ENCODE assay signal across 10 cellular contexts in genomic region chr17:30229971-30230370, GRCh38. TPM values are rescaled to one million over a fixed set of nuclear protein-coding genes. Genes with fewer than 3 reads are reported as not detected.
A peak's percentile ranks its signal among the peaks of the same experiment; 100 is the strongest.
DNase-seq lines count a peak whose midpoint lies in the region; ATAC-seq, FAIRE-seq and TF ChIP-seq lines count a peak whose summit lies in the region.
"Not testable (repeated sequence)": the region's sequence is repeated elsewhere in the genome, so short reads cannot be mapped to it uniquely, and the experiment has no call there.
"Had no signal": no experiment of that assay in that cellular context is flagged by ENCODE, and none has a peak within 500 bp of the region (broad histone marks: within the 10 kb centered on the region; RNA-seq: fewer than 3 reads in every experiment).

No MANE protein-coding gene starts in this region.

- H3K9me3 ChIP-seq in Karpas-422 (ENCODE audit: low read length); K562 (replicated peaks; ENCODE audit: control insufficient read depth, insufficient read depth, low read depth, low read length); neutrophil: not testable (repeated sequence)

- TF ChIP-seq CTCF in K562 (IDR thresholded peaks at IDR 0.05 in 2 of 3, conservative IDR thresholded peaks at IDR 0.05 in 1 of 3; ENCODE audit: insufficient read depth in 2 of 3, low read depth in 1 of 3, low read length in 3 of 3); neutrophil (IDR thresholded peaks at IDR 0.05): not testable (repeated sequence)

- H3K4me2 ChIP-seq in Karpas-422 (ENCODE audit: low read depth, low read length, poor library complexity, severe bottlenecking): peak overlapping the region; percentile 42
- H3K4me2 ChIP-seq in K562 (ENCODE audit: insufficient read depth, low read length): not testable (repeated sequence)

- H3K4me3 ChIP-seq in Karpas-422 (ENCODE audit: low read length); K562; neutrophil (ENCODE audit: low read depth in 1 of 2, low read length in 1 of 2): not testable (repeated sequence)

- not testable (repeated sequence) for TF ChIP-seq RAD21 in K562 (CRISPR knock-in tag; conservative IDR thresholded peaks at IDR 0.05 in 1 of 2, IDR thresholded peaks at IDR 0.05 in 1 of 2)

- peak overlapping the region; percentile 98 for H2AFZ ChIP-seq in Karpas-422 (ENCODE audit: low read length)
- not testable (repeated sequence) for H2AFZ ChIP-seq in K562 (ENCODE audit: low read depth, low read length)

- not testable (repeated sequence) for H4K20me1 ChIP-seq in Karpas-422 (ENCODE audit: insufficient read depth, low read depth, low read length); K562 (replicated peaks; ENCODE audit: control insufficient read depth, insufficient read depth, low read length)

- in situ Hi-C loops in K562 (cut with MboI): not testable (repeated sequence)

- intact Hi-C loops in K562 (cut with micrococcal nuclease): not testable (repeated sequence)

- ATAC-seq in K562: not testable (repeated sequence)

- BruUV-seq in K562 (replicated peaks; lab: Mats Ljungman, UMichigan): not testable (repeated sequence)

- H3K9me1 ChIP-seq in K562 (ENCODE audit: control insufficient read depth, insufficient read depth, low read length): not testable (repeated sequence)

- H3K27me3 ChIP-seq in Karpas-422 (ENCODE audit: low read length): not testable (repeated sequence)
- H3K27me3 ChIP-seq in K562 (ENCODE audit: control insufficient read depth in 2 of 2, insufficient read depth in 2 of 2, low read length in 2 of 2) (peaks cover 40 to 53% of the 10 kb centered on the region in 2 experiments), neutrophil (peaks cover 30% of the 10 kb centered on the region)

- not testable (repeated sequence) for TF ChIP-seq POLR2A in K562 (conservative IDR thresholded peaks at IDR 0.05)

- FAIRE-seq in K562 (lab: Jason Lieb, UNC): not testable (repeated sequence)

- not testable (repeated sequence) for H3K36me3 ChIP-seq in Karpas-422 (ENCODE audit: insufficient read depth, low read length); K562 (ENCODE audit: control insufficient read depth, insufficient read depth, low read length); neutrophil

- not testable (repeated sequence) for H3K27ac ChIP-seq in Karpas-422 (ENCODE audit: low read length); K562 (ENCODE audit: extremely low read depth, low read depth, low read length)
- peak overlapping the region; percentile 83 for H3K27ac ChIP-seq in neutrophil

- H3K9me2 ChIP-seq in Karpas-422 (replicated peaks; ENCODE audit: insufficient read depth, low read length): not testable (repeated sequence)

- whole genome bisulfite sequencing in K562 (ENCODE audit: insufficient coverage, low coverage, missing lambda C conversion rate): 0% methylated on average over 2 of the region's 3 CpGs

- TF ChIP-seq EP300 in K562 (IDR thresholded peaks at IDR 0.05; ENCODE audit: low read length): not testable (repeated sequence)

- POLR2A ChIA-PET in K562 (lab: Yijun Ruan, JAX): interaction anchor here (1.3 kb wide), 1 partner anchor 12 kb away, joined by 3 read pairs; no protein-coding TSS in a partner anchor

- CTCF ChIA-PET in K562 (lab: Yijun Ruan, JAX; ENCODE audit: low intra/inter-chr PET ratio): not testable (repeated sequence)

- not testable (repeated sequence) for H3K4me1 ChIP-seq in Karpas-422 (ENCODE audit: low read length); K562 (replicated peaks in 1 of 2; ENCODE audit: control insufficient read depth in 2 of 2, insufficient read depth in 2 of 2, low read length in 2 of 2); neutrophil (ENCODE audit: control insufficient read depth in 1 of 2, insufficient read depth in 1 of 2, low read depth in 1 of 2, low read length in 1 of 2)

- not testable (repeated sequence) for H3K79me2 ChIP-seq in Karpas-422 (ENCODE audit: low read length); K562 (ENCODE audit: control insufficient read depth, insufficient read depth, low read length)

- DNase-seq in CD1c-positive myeloid dendritic cell (ENCODE audit: extremely low spot score) (peak; percentile 51), MV-4-11 (lab: John Stamatoyannopoulos, UW) (peak; percentile 63), NOMO-1 treated with dmso at 0.1 percent for 144 hours (lab: John Stamatoyannopoulos, UW; ENCODE audit: unreplicated experiment) (peak; percentile 7), SKM-1 (lab: John Stamatoyannopoulos, UW; ENCODE audit: unreplicated experiment) (peak; percentile 52)
- DNase-seq in Karpas-422; K562 (ENCODE audit: extremely low read depth in 1 of 4, low spot score in 3 of 4): not testable (repeated sequence)

- not testable (repeated sequence) for H3K9ac ChIP-seq in Karpas-422 (ENCODE audit: low read length); K562 (ENCODE audit: insufficient read depth in 1 of 2, low read depth in 2 of 2, low read length in 2 of 2)

TF ChIP-seq in K562, 482 proteins besides CTCF, POLR2A, EP300 and RAD21:
- TF ChIP-seq ZNF512 (tag; IDR thresholded peaks at IDR 0.05): 0 out of 2 replicates have a peak, but pooled peaks have one; percentile 44

RNA-seq across cellular contexts. Expression of gene SLC6A4, which starts 5.5 kb away (rescaled TPM):
- total RNA-seq in Karpas-422 (2014; rRNA removed; shearing (Covaris generic); ENCODE audit: low replicate concordance): not detected in 2 replicates
- total RNA-seq in K562 (2011; cell fraction: chromatin; rRNA removed; ENCODE audit: low replicate concordance): not detected in 2 replicates
- not detected in 2 replicates for total RNA-seq in K562 (2011; cell fraction: nucleolus; rRNA removed)
- 0.44 TPM in 1 of 2 replicates, not detected in the other for total RNA-seq in K562 (2011; cell fraction: nucleoplasm; rRNA removed)
- total RNA-seq in K562 (2014; rRNA removed) (0.05 TPM in 1 of 2 replicates, not detected in the other), K562 (2014; rRNA removed; fragmentation: Illumina TruSeq; extraction: Trizol) (not detected in 2 replicates), K562 (2015; rRNA removed; fragmentation: Illumina TruSeq; extraction: Trizol) (not detected in 2 replicates), K562 (2021) (0.09 TPM in 1 of 2 replicates, not detected in the other)
- polyA plus RNA-seq in K562 (2011; rRNA removed) (0.07 TPM in 1 of 2 replicates, not detected in the other), K562 (2014; fragmentation: Illumina TruSeq; extraction: Trizol) (0.06 TPM in 1 of 2 replicates, not detected in the other), K562 (2014; fragmentation: Nextera tagmentation; extraction: Ambion mirVana) (not detected), K562 (2014; rRNA removed) (0.05 TPM in 1 of 2 replicates, not detected in the other)
- 0.04 and 0.06 TPM in 2 replicates for polyA plus RNA-seq in K562 (2011; cell fraction: cytosol; rRNA removed)
- polyA plus RNA-seq in K562 (2011; cell fraction: nucleus; rRNA removed): 0.07 TPM in 1 of 2 replicates, not detected in the other
- 0.01 and 0.21 TPM in 2 replicates for polyA plus RNA-seq in K562 (2012)
- not detected in 2 replicates for polyA minus RNA-seq in K562 (2011; rRNA and poly(A)+ RNA removed)
- not detected in 2 replicates for polyA minus RNA-seq in K562 (2011; cell fraction: cytosol; rRNA and poly(A)+ RNA removed)
- polyA minus RNA-seq in K562 (2011; cell fraction: nucleus; rRNA and poly(A)+ RNA removed): not detected in 2 replicates
- total RNA-seq: CD8-positive, alpha-beta memory T cell; HT-29 had no signal
- polyA plus RNA-seq: BJ had no signal
